In genomic region chr4:8422786-8423185, GRCh38 we compare ENCODE assay signal across 22 cellular contexts.
"Had no signal": no experiment of that assay in that cellular context is flagged by ENCODE, and none has a peak within 500 bp of the region (broad histone marks: within the 10 kb centered on the region; RNA-seq: fewer than 3 reads in every experiment).

No MANE protein-coding gene starts in this region.

- H3K27me3 Mint-ChIP-seq: memory B cell, naive B cell had no signal

- H3K9me3 Mint-ChIP-seq: memory B cell; naive B cell; nephron progenitor cell; stimulated activated effector memory CD8-positive, alpha-beta T cell treated with anti-CD3 and anti-CD28 coated beads, Interleukin-12 subunit alpha, Interleukin-12 subunit beta, amount 100 ng/mL, for 72 hours had no signal

- H3K4me3 ChIP-seq: dorsolateral prefrontal cortex, gastrocnemius medialis, lung, mucosa of descending colon, psoas muscle, smooth muscle cell, stomach, thyroid gland, upper lobe of left lung had no signal

- H3K27ac Mint-ChIP-seq: memory B cell, nephron progenitor cell had no signal

- H3K36me3 Mint-ChIP-seq: memory B cell, naive B cell had no signal

- H3K27me3 ChIP-seq: dorsolateral prefrontal cortex, gastrocnemius medialis, stomach, thyroid gland, upper lobe of left lung had no signal

- H3K36me3 ChIP-seq: gastrocnemius medialis, thyroid gland, upper lobe of left lung had no signal

- H3K4me3 Mint-ChIP-seq: memory B cell; naive B cell; nephron progenitor cell; stimulated activated effector memory CD8-positive, alpha-beta T cell treated with anti-CD3 and anti-CD28 coated beads, Interleukin-12 subunit alpha, Interleukin-12 subunit beta, amount 100 ng/mL, for 72 hours had no signal

- H3K27ac ChIP-seq: dorsolateral prefrontal cortex, gastrocnemius medialis, psoas muscle, stomach, upper lobe of left lung had no signal

- DNase-seq: dorsolateral prefrontal cortex; effector CD4-positive, alpha-beta T cell; foreskin fibroblast; gastrocnemius medialis; head of caudate nucleus; kidney; mucosa of descending colon; naive B cell; nephron progenitor cell; nucleus accumbens; psoas muscle; stimulated activated CD4-positive, alpha-beta T cell treated with anti-CD3 and anti-CD28 coated beads, Interleukin-2, amount 100 ng/mL, for 24 hours; stimulated activated CD4-positive, alpha-beta T cell treated with anti-CD3 and anti-CD28 coated beads, Interleukin-4, amount 100 ng/mL, for 24 hours; stimulated activated naive CD4-positive, alpha-beta T cell treated with Interleukin-2 at 50 U/mL for 16 hours; stomach; thyroid gland had no signal

- H3K9me3 ChIP-seq: gastrocnemius medialis, mucosa of descending colon, psoas muscle, stomach, thyroid gland, upper lobe of left lung had no signal

- ATAC-seq: gastrocnemius medialis; mucosa of descending colon; psoas muscle; sciatic nerve; stimulated activated effector memory CD8-positive, alpha-beta T cell treated with anti-CD3 and anti-CD28 coated beads, Interleukin-12 subunit alpha, Interleukin-12 subunit beta, amount 100 ng/mL, for 72 hours had no signal
